ENCODE assay signal across 30 cellular contexts in the genomic region with DNA sequence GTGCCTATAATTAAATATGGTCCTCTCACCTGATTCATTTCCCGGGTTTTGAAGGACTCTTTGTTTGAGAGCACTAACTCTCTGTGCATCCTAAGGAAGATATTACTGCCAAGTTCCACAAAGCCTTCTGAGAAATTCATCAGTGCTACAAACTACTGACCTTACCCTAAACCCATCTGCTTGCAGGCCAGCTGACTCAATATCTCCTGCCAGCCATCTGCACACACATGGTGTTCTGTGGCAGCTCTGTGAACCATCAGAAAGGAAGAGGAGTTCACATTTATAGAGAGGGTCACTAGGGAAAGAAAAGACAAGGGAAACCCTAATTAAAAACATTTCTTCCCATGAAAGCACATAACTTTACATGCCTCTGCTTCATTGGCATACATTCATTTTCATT.
A peak's percentile ranks its signal among the peaks of the same experiment; 100 is the strongest.
DNase-seq lines count a peak whose midpoint lies in the region; ATAC-seq and TF ChIP-seq lines count a peak whose summit lies in the region.
"Had no signal": no experiment of that assay in that cellular context is flagged by ENCODE, and none has a peak within 500 bp of the region (broad histone marks: within the 10 kb centered on the region; RNA-seq: fewer than 3 reads in every experiment).

No MANE protein-coding gene starts in this region.

- DNase-seq in A673 (ENCODE audit: low spot score) (no peak), EL (peak; percentile 9), WERI-Rb-1 (peak; percentile 25), glutamatergic neuron (peak; percentile 62), hypothalamus (lab: John Stamatoyannopoulos, UW) (no peak), spleen (no peak)
- DNase-seq: activated CD4-positive, alpha-beta T cell treated with anti-CD3 and anti-CD28 coated beads for 1 hour; activated CD8-positive, alpha-beta T cell treated with anti-CD3 and anti-CD28 coated beads for 36 hours; anterior cingulate cortex; Calu3; caudate nucleus; endodermal cell; GOT3; kidney glomerular epithelial cell; NCI-H1694 treated with DMSO at 0.1 percent for 48 hours; NCI-H524 treated with DMSO at 0.1 percent for 48 hours; ovary; stimulated activated CD4-positive, alpha-beta T cell treated with anti-CD3 and anti-CD28 coated beads, Interleukin-12 subunit alpha, Interleukin-12 subunit beta, amount 100 ng/mL, for 4 hours; stimulated activated CD4-positive, alpha-beta T cell treated with anti-CD3 and anti-CD28 coated beads, Interleukin-4, amount 100 ng/mL, for 24 hours had no signal

- peak overlapping the region; percentile 43 for H3K4me3 Mint-ChIP-seq in glutamatergic neuron (ENCODE audit: unreplicated experiment)
- H3K4me3 Mint-ChIP-seq: activated CD8-positive, alpha-beta T cell treated with anti-CD3 and anti-CD28 coated beads for 36 hours; endodermal cell; stimulated activated effector memory CD8-positive, alpha-beta T cell treated with anti-CD3 and anti-CD28 coated beads, Interleukin-12 subunit alpha, Interleukin-12 subunit beta, amount 100 ng/mL, for 72 hours; T-helper 1 cell treated with Interleukin-12 subunit alpha and Interleukin-12 subunit beta and Interleukin-4 antibody, amounts not matched to agents 30 μg/mL and 1 μg/mL, for 36 hours had no signal

- CTCF ChIA-PET in A673 (lab: Charles Lee) = no interaction called here

- H3K4me3 ChIP-seq in A673 (ENCODE audit: low read depth, low read length, poor library complexity, severe bottlenecking) (no peak overlapping the region), WERI-Rb-1 (ENCODE audit: low read depth, low read length) (no peak overlapping the region), spleen (no peak overlapping the region)
- H3K4me3 ChIP-seq: BLaER1 treated with 17β-estradiol and CSF1 and Interleukin-3, amounts not matched to agents 10 nM and 100 nM; esophagus muscularis mucosa; GM12878; lung; ovary had no signal

- TF ChIP-seq POLR2A in spleen (IDR thresholded peaks at IDR 0.05) = no peak

- H3K9me3 ChIP-seq in A673 (ENCODE audit: low read depth, low read length, poor library complexity, severe bottlenecking) (no peaks in the 10 kb centered on the region), WERI-Rb-1 (ENCODE audit: severe bottlenecking) (no peaks in the 10 kb centered on the region), spleen (peaks cover 0 to 16% (median 3%) of the 10 kb centered on the region in 8 donors)
- H3K9me3 ChIP-seq: esophagus muscularis mucosa, ovary had no signal

- H3K27ac ChIP-seq in A673 (ENCODE audit: low read depth, low read length, poor library complexity, severe bottlenecking) (peak overlapping the region; percentile 55), WERI-Rb-1 (no peak overlapping the region), spleen (no peak overlapping the region)
- H3K27ac ChIP-seq: BLaER1 treated with 17β-estradiol and CSF1 and Interleukin-3, amounts not matched to agents 10 nM and 100 nM; esophagus muscularis mucosa; ovary had no signal

- H3K9me3 Mint-ChIP-seq in glutamatergic neuron (ENCODE audit: unreplicated experiment) = peaks cover 11% of the 10 kb centered on the region
- H3K9me3 Mint-ChIP-seq: activated CD8-positive, alpha-beta T cell treated with anti-CD3 and anti-CD28 coated beads for 36 hours had no signal

- intact Hi-C loops in A673 (cut with micrococcal nuclease; ENCODE audit: unreplicated experiment) (no loop called here), spleen (cut with DNase I; ENCODE audit: low total_unique reads) (no loop called here)

- peaks cover 14% of the 10 kb centered on the region for H3K27me3 Mint-ChIP-seq in glutamatergic neuron (ENCODE audit: unreplicated experiment)

- 76 to 95% (median 85%) methylated on average over 1 of the region's 1 CpG for WGBS in spleen, 5 donors

- TF ChIP-seq CTCF in A673 (conservative IDR thresholded peaks at IDR 0.05; ENCODE audit: low read depth, low read length) (no peak), WERI-Rb-1 (IDR thresholded peaks at IDR 0.05; ENCODE audit: low read depth, low read length) (no peak), glutamatergic neuron (IDR thresholded peaks at IDR 0.05; ENCODE audit: partially characterized antibody, unreplicated experiment) (no peak), spleen (IDR thresholded peaks at IDR 0.05 in 8 of 11, conservative IDR thresholded peaks at IDR 0.05 in 3 of 11) (no peak)

- no TSS peak for BruUV-seq in A673 (replicated peaks; lab: Mats Ljungman, UMichigan)

- H3K4me1 ChIP-seq in A673 (ENCODE audit: insufficient read depth, low read length, poor library complexity, severe bottlenecking) = peaks cover 31% of the 10 kb centered on the region
- no peaks in the 10 kb centered on the region for H3K4me1 ChIP-seq in spleen
- H3K4me1 ChIP-seq: esophagus muscularis mucosa had no signal

- POLR2A ChIA-PET in A673 (lab: Charles Lee; ENCODE audit: low non-redundant PET) = no interaction called here

- H3K36me3 ChIP-seq in A673 (ENCODE audit: insufficient read depth, low read length, poor library complexity, severe bottlenecking) (no peaks in the 10 kb centered on the region), WERI-Rb-1 (no peaks in the 10 kb centered on the region), spleen (no peaks in the 10 kb centered on the region)
- H3K36me3 ChIP-seq: BLaER1 treated with 17β-estradiol and CSF1 and Interleukin-3, amounts not matched to agents 10 nM and 100 nM; esophagus muscularis mucosa; ovary had no signal

- H3K36me3 Mint-ChIP-seq in glutamatergic neuron (ENCODE audit: unreplicated experiment) = peaks cover 10% of the 10 kb centered on the region
- H3K36me3 Mint-ChIP-seq: stimulated activated effector memory CD8-positive, alpha-beta T cell treated with anti-CD3 and anti-CD28 coated beads, Interleukin-12 subunit alpha, Interleukin-12 subunit beta, amount 100 ng/mL, for 72 hours had no signal

- H3K4me1 Mint-ChIP-seq in glutamatergic neuron (ENCODE audit: low read depth, unreplicated experiment) = peaks cover 42% of the 10 kb centered on the region
- H3K4me1 Mint-ChIP-seq: endodermal cell; stimulated activated effector memory CD8-positive, alpha-beta T cell treated with anti-CD3 and anti-CD28 coated beads, Interleukin-12 subunit alpha, Interleukin-12 subunit beta, amount 100 ng/mL, for 72 hours had no signal

- no peaks in the 10 kb centered on the region for H3K27me3 ChIP-seq in A673 (replicated peaks; ENCODE audit: insufficient read depth, low read depth, low read length, poor library complexity)
- H3K27me3 ChIP-seq in WERI-Rb-1 (ENCODE audit: insufficient read depth, low read depth, severe bottlenecking) = no peaks in the 10 kb centered on the region
- no peaks in the 10 kb centered on the region for H3K27me3 ChIP-seq in spleen (replicated peaks in 1 of 7)
- H3K27me3 ChIP-seq: BLaER1 treated with 17β-estradiol and CSF1 and Interleukin-3, amounts not matched to agents 10 nM and 100 nM; esophagus muscularis mucosa; ovary had no signal

- ATAC-seq in GM18870 (IDR thresholded peaks at IDR 0.05; ENCODE audit: unreplicated experiment) (no peak), GM18519 (IDR thresholded peaks at IDR 0.05; ENCODE audit: low FRiP score, unreplicated experiment) (no peak)
- ATAC-seq: activated CD8-positive, alpha-beta T cell treated with anti-CD3 and anti-CD28 coated beads for 36 hours; activated naive CD4-positive, alpha-beta T cell treated with anti-CD3 and anti-CD28 coated beads, Interleukin-2, amount 50 U/mL, for 72 hours; GM12878; HepG2; stimulated activated effector memory CD8-positive, alpha-beta T cell treated with anti-CD3 and anti-CD28 coated beads, Interleukin-12 subunit alpha, Interleukin-12 subunit beta, amount 100 ng/mL, for 72 hours had no signal

- peak overlapping the region; percentile 92 for H3K27ac Mint-ChIP-seq in glutamatergic neuron (ENCODE audit: unreplicated experiment)
- H3K27ac Mint-ChIP-seq: activated CD8-positive, alpha-beta T cell treated with anti-CD3 and anti-CD28 coated beads for 36 hours; activated naive CD4-positive, alpha-beta T cell treated with anti-CD3 and anti-CD28 coated beads, Interleukin-2, amount 50 U/mL, for 72 hours; activated T-helper 2 cell treated with anti-CD3 and anti-CD28 coated beads, Interferon-gamma antibody, Interleukin-2, Interleukin-4, amounts not matched to agents 10 μg/mL and 5 μg/mL and 100 μg/mL, durations not matched to agents 14 hours and 24 hours and 36 hours; endodermal cell; stimulated activated effector memory CD8-positive, alpha-beta T cell treated with anti-CD3 and anti-CD28 coated beads, Interleukin-12 subunit alpha, Interleukin-12 subunit beta, amount 100 ng/mL, for 72 hours; T-helper 1 cell treated with Interleukin-12 subunit alpha and Interleukin-12 subunit beta and Interleukin-4 antibody, amounts not matched to agents 30 μg/mL and 1 μg/mL, for 36 hours had no signal

Comparison
In these comparisons a context has a peak if more than half of its experiments do, and no peak if none do; other contexts are left out.
1. DNase-seq: peak in EL (single experiment), WERI-Rb-1 (single experiment) and glutamatergic neuron (single experiment); none in A673 (single experiment), hypothalamus (0 of 51) and spleen (single experiment).